ENCODE assay signal across 1 cellular context in the genomic region with DNA sequence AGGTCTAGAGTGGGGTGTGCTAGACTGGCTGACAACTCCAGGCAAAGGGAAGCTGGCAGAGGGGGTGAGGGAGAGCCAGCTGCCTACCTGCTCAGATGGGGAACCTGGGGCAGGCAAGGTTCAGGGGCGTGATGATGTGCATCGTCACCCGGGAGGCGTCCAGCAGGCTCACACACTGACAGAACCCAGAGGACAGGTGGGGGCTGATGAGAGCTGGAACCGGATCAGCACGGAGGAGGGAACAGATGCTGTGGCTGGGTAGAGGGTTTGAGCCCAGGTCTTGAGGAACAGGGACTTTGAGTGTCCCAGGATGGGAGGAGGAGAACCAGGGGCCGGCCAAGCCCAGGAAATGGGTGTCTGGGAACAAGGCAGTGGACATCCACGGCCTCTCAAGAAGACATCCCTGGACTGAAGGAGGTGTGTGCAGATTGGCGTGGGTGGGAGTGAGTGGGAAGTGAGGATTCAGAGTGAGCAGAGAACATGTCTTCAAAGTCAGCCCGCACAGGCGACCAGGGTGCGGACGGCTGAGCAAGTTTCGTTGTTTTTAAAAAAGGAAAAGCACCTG.
TF ChIP-seq lines count a peak whose summit lies in the region.

No MANE protein-coding gene starts in this region.

TF ChIP-seq in WTC11, 78 proteins besides CTCF, POLR2A, EP300 and RAD21 (continued from another document):
- TF ChIP-seq SOX15 (CRISPR knock-in tag; IDR thresholded peaks at IDR 0.05) (no peak), OVOL2 (CRISPR knock-in tag; IDR thresholded peaks at IDR 0.05; ENCODE audit: borderline replicate concordance) (no peak), RORB (CRISPR knock-in tag; IDR thresholded peaks at IDR 0.05) (no peak)
- TF ChIP-seq, protein P1, sequence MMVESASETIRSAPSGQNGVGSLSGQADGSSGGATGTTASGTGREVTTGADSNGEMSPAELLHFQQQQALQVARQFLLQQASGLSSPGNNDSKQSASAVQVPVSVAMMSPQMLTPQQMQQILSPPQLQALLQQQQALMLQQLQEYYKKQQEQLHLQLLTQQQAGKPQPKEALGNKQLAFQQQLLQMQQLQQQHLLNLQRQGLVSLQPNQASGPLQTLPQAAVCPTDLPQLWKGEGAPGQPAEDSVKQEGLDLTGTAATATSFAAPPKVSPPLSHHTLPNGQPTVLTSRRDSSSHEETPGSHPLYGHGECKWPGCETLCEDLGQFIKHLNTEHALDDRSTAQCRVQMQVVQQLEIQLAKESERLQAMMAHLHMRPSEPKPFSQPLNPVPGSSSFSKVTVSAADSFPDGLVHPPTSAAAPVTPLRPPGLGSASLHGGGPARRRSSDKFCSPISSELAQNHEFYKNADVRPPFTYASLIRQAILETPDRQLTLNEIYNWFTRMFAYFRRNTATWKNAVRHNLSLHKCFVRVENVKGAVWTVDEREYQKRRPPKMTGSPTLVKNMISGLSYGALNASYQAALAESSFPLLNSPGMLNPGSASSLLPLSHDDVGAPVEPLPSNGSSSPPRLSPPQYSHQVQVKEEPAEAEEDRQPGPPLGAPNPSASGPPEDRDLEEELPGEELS (CRISPR knock-in tag; IDR thresholded peaks at IDR 0.05) = no peak
